In the genomic region with DNA sequence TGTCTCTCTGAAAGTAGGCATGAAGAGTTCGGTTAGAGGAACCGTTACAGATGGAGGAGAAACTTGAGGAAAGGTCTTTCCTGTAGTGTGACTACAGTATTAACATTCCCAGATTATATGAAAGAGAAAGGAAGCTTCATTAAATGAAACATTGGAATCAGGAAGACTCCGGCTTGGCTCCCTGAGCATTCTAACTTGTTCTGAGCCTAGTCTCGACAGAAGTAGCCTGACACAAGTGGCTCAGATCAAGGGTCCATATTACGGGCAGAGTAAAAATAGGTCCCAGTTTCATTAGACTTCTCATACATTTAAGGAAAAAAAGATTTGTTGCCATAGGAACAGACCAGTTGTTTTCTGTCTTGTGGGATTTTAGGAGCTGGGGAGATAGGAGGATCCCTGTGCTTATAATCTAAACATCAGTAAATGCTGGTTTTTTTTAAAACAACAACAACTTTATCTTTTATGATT, we compare ENCODE assay signal across 9 cellular contexts. TPM values are rescaled to one million over a fixed set of nuclear protein-coding genes. Genes with fewer than 3 reads are reported as not detected.
DNase-seq lines count a peak whose midpoint lies in the region; ATAC-seq and TF ChIP-seq lines count a peak whose summit lies in the region.
"Had no signal": no experiment of that assay in that cellular context is flagged by ENCODE, and none has a peak within 500 bp of the region (broad histone marks: within the 10 kb centered on the region; RNA-seq: fewer than 3 reads in every experiment).

No MANE protein-coding gene starts in this region.

- H3K27ac Mint-ChIP-seq in T-cell: peak overlapping the region; percentile 99 to 100

- WGBS in gastroesophageal sphincter (ENCODE audit: low coverage in 1 of 2), 2 donors: 43% methylated on average over 4 to 5 of the region's 5 CpGs

- DNase-seq in T-cell: no peak
- no peak for DNase-seq in DMS79 (lab: John Stamatoyannopoulos, UW)
- no peak for DNase-seq in NOMO-1 (lab: John Stamatoyannopoulos, UW; ENCODE audit: unreplicated experiment in 2 of 2)
- DNase-seq in NK-92 treated with Interleukin-12 subunit alpha and Interleukin-12 subunit beta, amount 100 ng/mL, for 24 hours (lab: John Stamatoyannopoulos, UW): no peak
- no peak for DNase-seq in nucleus accumbens (lab: John Stamatoyannopoulos, UW)
- DNase-seq: SHP77 had no signal

- H3K27me3 Mint-ChIP-seq in T-cell: no peaks in the 10 kb centered on the region

- TF ChIP-seq CTCF in GM12875 (IDR thresholded peaks at IDR 0.05; ENCODE audit: borderline replicate concordance, insufficient read depth, low read depth, low read length): no peak
- TF ChIP-seq CTCF in gastroesophageal sphincter (IDR thresholded peaks at IDR 0.05): no peak

- no peaks in the 10 kb centered on the region for H3K9me3 Mint-ChIP-seq in T-cell

- no peak overlapping the region for H3K9ac ChIP-seq in skeletal muscle tissue (ENCODE audit: low read depth in 1 of 3, low read length in 3 of 3)

- POLR2A ChIA-PET in T-cell (lab: Charles Lee): interaction anchor here (0.5 to 6.3 kb wide), 18 partner anchors 8 to 342 kb away, joined by 3 to 141 read pairs (median 5); a partner anchor contains a TSS

- H3K27me3 ChIP-seq in gastroesophageal sphincter (no peaks in the 10 kb centered on the region), skeletal muscle tissue (ENCODE audit: control insufficient read depth in 3 of 3, insufficient read depth in 3 of 3, low read length in 3 of 3) (no peaks in the 10 kb centered on the region)

- peaks cover 37% of the 10 kb centered on the region for H3K36me3 Mint-ChIP-seq in T-cell

- H3K4me3 Mint-ChIP-seq in T-cell: peak overlapping the region; percentile 79 to 89 (median 86)

- H3K9me3 ChIP-seq in gastroesophageal sphincter (no peaks in the 10 kb centered on the region), skeletal muscle tissue (ENCODE audit: control insufficient read depth in 3 of 3, low read length in 3 of 3) (no peaks in the 10 kb centered on the region)

- TF ChIP-seq POLR2A in gastroesophageal sphincter (IDR thresholded peaks at IDR 0.05): no peak

- TF ChIP-seq EP300 in gastroesophageal sphincter (IDR thresholded peaks at IDR 0.05): no peak

- CTCF ChIA-PET in T-cell (lab: Charles Lee): interaction anchor here (0.5 to 6.7 kb wide), 13 partner anchors 8 to 1202 kb away, joined by 3 to 64 read pairs (median 9); a partner anchor contains a TSS

- ATAC-seq in T-cell (replicated peaks in 1 of 4): no peak
- ATAC-seq in gastroesophageal sphincter: no peak

- H3K27ac ChIP-seq in gastroesophageal sphincter (peak overlapping the region; percentile 54 to 76 (median 67)), skeletal muscle tissue (ENCODE audit: low read depth, low read length) (peak overlapping the region; percentile 71)

- H3K4me1 Mint-ChIP-seq in T-cell: peaks cover 88 to 96% (median 95%) of the 10 kb centered on the region in 3 donors

- H3K4me3 ChIP-seq in GM12875 (ENCODE audit: low read depth, low read length): peak overlapping the region; percentile 31
- no peak overlapping the region for H3K4me3 ChIP-seq in gastroesophageal sphincter
- H3K4me3 ChIP-seq in skeletal muscle tissue (ENCODE audit: low read length in 3 of 3): no peak overlapping the region

- peaks cover 0 to 6% of the 10 kb centered on the region in 2 donors for H3K36me3 ChIP-seq in gastroesophageal sphincter
- H3K36me3 ChIP-seq in skeletal muscle tissue (ENCODE audit: control insufficient read depth in 3 of 3, insufficient read depth in 3 of 3, low read length in 3 of 3): no peaks in the 10 kb centered on the region

- H3K4me1 ChIP-seq in gastroesophageal sphincter (peaks cover 3 to 57% (median 13%) of the 10 kb centered on the region in 3 donors), skeletal muscle tissue (ENCODE audit: control insufficient read depth in 3 of 3, insufficient read depth in 3 of 3, low read length in 3 of 3) (peaks cover 11 to 35% (median 14%) of the 10 kb centered on the region in 3 donors)

RNA-seq across cellular contexts. Expression of a gene that starts 12.8 kb away (rescaled TPM):
- 100 to 1,000 TPM; 120 to 254 (median 123) TPM for total RNA-seq in T-cell
- total RNA-seq in gastroesophageal sphincter: 10 to 100 TPM; 19.9 to 43.2 (median 26.6) TPM
- 9.9 TPM for total RNA-seq in skeletal muscle tissue
